In genomic region chr7:76597288-76597687, GRCh38 we compare ENCODE assay signal across 11 cellular contexts. TPM values are rescaled to one million over a fixed set of nuclear protein-coding genes. Genes with fewer than 3 reads are reported as not detected.
DNase-seq lines count a peak whose midpoint lies in the region; ATAC-seq, FAIRE-seq and TF ChIP-seq lines count a peak whose summit lies in the region.
"Not testable (repeated sequence)": the region's sequence is repeated elsewhere in the genome, so short reads cannot be mapped to it uniquely, and the experiment has no call there.
"Had no signal": no experiment of that assay in that cellular context is flagged by ENCODE, and none has a peak within 500 bp of the region (broad histone marks: within the 10 kb centered on the region; RNA-seq: fewer than 3 reads in every experiment).

No MANE protein-coding gene starts in this region.

- H3K9me3 Mint-ChIP-seq in T-helper 2 cell treated with Interferon-gamma antibody and Interleukin-4, amounts not matched to agents 5 μg/mL and 100 μg/mL, for 36 hours; activated CD8-positive, alpha-beta T cell treated with anti-CD3 and anti-CD28 coated beads, Interleukin-2, amount 10 ng/mL, durations not matched to agents 7 days and 5 days (ENCODE audit: insufficient read depth): not testable (repeated sequence)

- CTCF ChIA-PET in activated CD8-positive, alpha-beta T cell treated with anti-CD3 and anti-CD28 coated beads, Interleukin-2, amount 10 ng/mL, durations not matched to agents 7 days and 5 days (lab: Charles Lee); GM12878 (lab: Yijun Ruan, JAX): not testable (repeated sequence)

- not testable (repeated sequence) for DNase-seq in DND-41; T-helper 2 cell treated with Interferon-gamma antibody and Interleukin-4, amounts not matched to agents 5 μg/mL and 100 μg/mL, for 36 hours (ENCODE audit: low spot score); activated CD8-positive, alpha-beta T cell treated with anti-CD3 and anti-CD28 coated beads, Interleukin-2, amount 10 ng/mL, durations not matched to agents 7 days and 5 days; GM12878 (ENCODE audit: low read depth, low spot score)
- DNase-seq in NB4 (ENCODE audit: low read depth): peak; percentile 12

- TF ChIP-seq EP300 in GM12878 (IDR thresholded peaks at IDR 0.05; ENCODE audit: borderline replicate concordance in 1 of 2, control insufficient read depth in 1 of 2, low read depth in 2 of 2, low read length in 2 of 2): not testable (repeated sequence)

- H3K4me2 ChIP-seq in DND-41 (ENCODE audit: insufficient read depth, low read length); GM12878 (ENCODE audit: control insufficient read depth, insufficient read depth): not testable (repeated sequence)

- 42% methylated on average over 1 of the region's 1 CpG for WGBS in GM12878 (ENCODE audit: insufficient coverage, insufficient replicate concordance, low lambda C conversion rate, missing lambda C conversion rate)

- H3K36me3 ChIP-seq in DND-41 (ENCODE audit: insufficient read depth, low read length); GM12878 (ENCODE audit: control insufficient read depth in 2 of 2, insufficient read depth in 2 of 2, low read length in 1 of 2): not testable (repeated sequence)

- not testable (repeated sequence) for TF ChIP-seq POLR2A in NB4 (IDR thresholded peaks at IDR 0.05; ENCODE audit: extremely low read depth, insufficient read length); GM12878 (IDR thresholded peaks at IDR 0.05; ENCODE audit: low read depth, low read length)

- not testable (repeated sequence) for H3K4me1 ChIP-seq in DND-41 (ENCODE audit: insufficient read depth, low read length); GM12878 (ENCODE audit: control insufficient read depth, insufficient read depth, low read length)

- not testable (repeated sequence) for H2AFZ ChIP-seq in DND-41 (ENCODE audit: low read depth, low read length); GM12878 (ENCODE audit: control insufficient read depth, low read depth, low read length)

- H3K27ac ChIP-seq in DND-41 (ENCODE audit: low read length); GM12878 (ENCODE audit: control insufficient read depth, insufficient read depth): not testable (repeated sequence)

- not testable (repeated sequence) for H3K79me2 ChIP-seq in DND-41 (ENCODE audit: insufficient read depth, low read length); GM12878 (ENCODE audit: control insufficient read depth, insufficient read depth, low read length)

- peaks cover 42% of the 10 kb centered on the region for H3K4me1 Mint-ChIP-seq in T-helper 2 cell treated with Interferon-gamma antibody and Interleukin-4, amounts not matched to agents 5 μg/mL and 100 μg/mL, for 36 hours (ENCODE audit: low read depth)
- peaks cover 53% of the 10 kb centered on the region for H3K4me1 Mint-ChIP-seq in activated CD8-positive, alpha-beta T cell treated with anti-CD3 and anti-CD28 coated beads, Interleukin-2, amount 10 ng/mL, durations not matched to agents 7 days and 5 days (ENCODE audit: low read depth)

- not testable (repeated sequence) for H3K27ac Mint-ChIP-seq in T-helper 2 cell treated with Interferon-gamma antibody and Interleukin-4, amounts not matched to agents 5 μg/mL and 100 μg/mL, for 36 hours
- H3K27ac Mint-ChIP-seq in activated CD8-positive, alpha-beta T cell treated with anti-CD3 and anti-CD28 coated beads, Interleukin-2, amount 10 ng/mL, durations not matched to agents 7 days and 5 days: peak overlapping the region; percentile 72

- H3K27me3 Mint-ChIP-seq in T-helper 2 cell treated with Interferon-gamma antibody and Interleukin-4, amounts not matched to agents 5 μg/mL and 100 μg/mL, for 36 hours (ENCODE audit: low read depth); activated CD8-positive, alpha-beta T cell treated with anti-CD3 and anti-CD28 coated beads, Interleukin-2, amount 10 ng/mL, durations not matched to agents 7 days and 5 days (ENCODE audit: low read depth): not testable (repeated sequence)

- H3K9me3 ChIP-seq in DND-41 (ENCODE audit: insufficient read depth, low read length, severe bottlenecking); GM12878 (replicated peaks; ENCODE audit: control insufficient read depth, insufficient read depth, low read length): not testable (repeated sequence)

- SMC1A ChIA-PET in GM12878 (lab: Charles Lee; ENCODE audit: uncharacterized antibody, unreplicated experiment): not testable (repeated sequence)

- in situ Hi-C loops in GM12878 (cut with MboI): not testable (repeated sequence)

- not testable (repeated sequence) for H3K27me3 ChIP-seq in DND-41 (ENCODE audit: insufficient read depth, low read length, poor library complexity); GM12878 (replicated peaks in 1 of 2; ENCODE audit: control insufficient read depth in 2 of 2, insufficient read depth in 2 of 2, low read length in 1 of 2)

- not testable (repeated sequence) for H3K4me3 ChIP-seq in DND-41 (ENCODE audit: low read depth in 1 of 2, low read length in 2 of 2); NB4 (ENCODE audit: low read depth, low read length); GM12878

- not testable (repeated sequence) for FAIRE-seq in GM12878 (lab: Jason Lieb, UNC)

- H4K20me1 ChIP-seq in DND-41 (ENCODE audit: insufficient read depth, low read length); GM12878 (ENCODE audit: control insufficient read depth, insufficient read depth): not testable (repeated sequence)

- not testable (repeated sequence) for TF ChIP-seq RAD21 in GM12878 (IDR thresholded peaks at IDR 0.05; ENCODE audit: insufficient read depth, low read depth, low read length)

- BruUV-seq in GM12878 (replicated peaks; lab: Mats Ljungman, UMichigan): not testable (repeated sequence)

- H3K9ac ChIP-seq in DND-41 (ENCODE audit: low read depth, low read length); GM12878 (ENCODE audit: control insufficient read depth, insufficient read depth, low read length): not testable (repeated sequence)

- RAD21 ChIA-PET in GM12878 (lab: Charles Lee; ENCODE audit: unreplicated experiment): not testable (repeated sequence)

- 0 out of 3 replicates have a peak, but pooled peaks have one; percentile 23 for ATAC-seq in DND-41 (ENCODE audit: insufficient read depth, low read depth)
- ATAC-seq in GM18868 (IDR thresholded peaks at IDR 0.05; ENCODE audit: unreplicated experiment): peak; percentile 52
- ATAC-seq in HG02642 (IDR thresholded peaks at IDR 0.05; ENCODE audit: poor library complexity, unreplicated experiment): peak; percentile 56
- peak; percentile 20 for ATAC-seq in activated CD8-positive, alpha-beta T cell treated with anti-CD3 and anti-CD28 coated beads, Interleukin-2, amount 10 ng/mL, durations not matched to agents 7 days and 5 days
- peak; percentile 63 for ATAC-seq in GM12878

- TF ChIP-seq CTCF in DND-41 (IDR thresholded peaks at IDR 0.05; ENCODE audit: borderline replicate concordance, extremely low read depth, low read length, poor library complexity, severe bottlenecking); NB4 (IDR thresholded peaks at IDR 0.05; ENCODE audit: low read depth, low read length); GM12878 (IDR thresholded peaks at IDR 0.05 in 2 of 3, conservative IDR thresholded peaks at IDR 0.05 in 1 of 3; ENCODE audit: control insufficient read depth in 2 of 3, extremely low read depth in 1 of 3, insufficient read depth in 1 of 3, low read depth in 3 of 3, low read length in 3 of 3): not testable (repeated sequence)

- intact Hi-C loops in GM12878 (cut with micrococcal nuclease; ENCODE audit: unreplicated experiment): not testable (repeated sequence)

- H3K36me3 Mint-ChIP-seq in T-helper 2 cell treated with Interferon-gamma antibody and Interleukin-4, amounts not matched to agents 5 μg/mL and 100 μg/mL, for 36 hours (ENCODE audit: low read depth): peaks cover 18% of the 10 kb centered on the region
- peaks cover 20% of the 10 kb centered on the region for H3K36me3 Mint-ChIP-seq in activated CD8-positive, alpha-beta T cell treated with anti-CD3 and anti-CD28 coated beads, Interleukin-2, amount 10 ng/mL, durations not matched to agents 7 days and 5 days (ENCODE audit: low read depth)

- POLR2A ChIA-PET in activated CD8-positive, alpha-beta T cell treated with anti-CD3 and anti-CD28 coated beads, Interleukin-2, amount 10 ng/mL, durations not matched to agents 7 days and 5 days (lab: Charles Lee); GM12878 (lab: Charles Lee): not testable (repeated sequence)

- peak overlapping the region; percentile 51 for H3K4me3 Mint-ChIP-seq in T-helper 2 cell treated with Interferon-gamma antibody and Interleukin-4, amounts not matched to agents 5 μg/mL and 100 μg/mL, for 36 hours
- H3K4me3 Mint-ChIP-seq in activated CD8-positive, alpha-beta T cell treated with anti-CD3 and anti-CD28 coated beads, Interleukin-2, amount 10 ng/mL, durations not matched to agents 7 days and 5 days: peak overlapping the region; percentile 18

RNA-seq across cellular contexts. Expression of gene POMZP3, which starts 29.8 kb away (rescaled TPM):
- 10 to 100 TPM; 16.5 to 17.7 TPM for total RNA-seq in activated CD8-positive, alpha-beta T cell treated with anti-CD3 and anti-CD28 coated beads, Interleukin-2, amount 10 ng/mL, durations not matched to agents 7 days and 5 days
- 7.2 and 9.8 TPM in 2 replicates for total RNA-seq in GM12878 (2013; cell fraction: nucleolus; rRNA removed)
- total RNA-seq in GM12878 (2014; rRNA removed) (3.7 and 4.9 TPM in 2 replicates), GM12878 (2014; rRNA removed; fragmentation: Illumina TruSeq; extraction: Trizol) (2.2 and 2.8 TPM in 2 replicates), GM12878 (2021) (10.3 and 12.6 TPM in 2 replicates)
- 3.8 TPM for polyA plus RNA-seq in GM12878 (2011; ENCODE audit: low read depth)
- polyA plus RNA-seq in GM12878 (2011; rRNA removed) (2.0 and 4.4 TPM in 2 replicates), GM12878 (2014; fragmentation: Illumina TruSeq; extraction: Trizol) (4.8 and 5.8 TPM in 2 replicates), GM12878 (2014; fragmentation: Nextera tagmentation; extraction: Ambion mirVana) (1 to 10 TPM; 2.4 to 4.5 TPM), GM12878 (2014; rRNA removed) (6.1 and 6.9 TPM in 2 replicates), GM12878 (2016; fragmentation: Nextera tagmentation; extraction: Ambion mirVana) (10 to 100 TPM in 1 of 2 experiments, 1 to 10 TPM in 1; 8.3 to 10.2 TPM)
- 4.3 and 4.8 TPM in 2 replicates for polyA plus RNA-seq in GM12878 (2011; cell fraction: cytosol; rRNA removed)
- polyA plus RNA-seq in GM12878 (2011; cell fraction: nucleus; rRNA removed): 5.8 and 5.9 TPM in 2 replicates
- 5.8 and 7.4 TPM in 2 replicates for polyA plus RNA-seq in GM12878 (2012)
- 7.2 TPM in 2 replicates for polyA minus RNA-seq in GM12878 (2011; rRNA and poly(A)+ RNA removed)
- 3.7 and 5.9 TPM in 2 replicates for polyA minus RNA-seq in GM12878 (2011; cell fraction: cytosol; rRNA and poly(A)+ RNA removed)
- 7.0 and 14.6 TPM in 2 replicates for polyA minus RNA-seq in GM12878 (2011; cell fraction: nucleus; rRNA and poly(A)+ RNA removed)

RNA-seq across cellular contexts. Expression of gene SPDYE16, which starts 54.2 kb away (rescaled TPM):
- total RNA-seq in activated CD8-positive, alpha-beta T cell treated with anti-CD3 and anti-CD28 coated beads, Interleukin-2, amount 10 ng/mL, durations not matched to agents 7 days and 5 days: under 1 TPM; 0.16 to 0.18 TPM
- 0.17 TPM in 1 of 2 replicates, not detected in the other for total RNA-seq in GM12878 (2013; cell fraction: nucleolus; rRNA removed)
- total RNA-seq in GM12878 (2014; rRNA removed) (not detected in 2 replicates), GM12878 (2014; rRNA removed; fragmentation: Illumina TruSeq; extraction: Trizol) (0.18 and 0.22 TPM in 2 replicates), GM12878 (2021) (0.26 TPM in 1 of 2 replicates, not detected in the other)
- not detected for polyA plus RNA-seq in GM12878 (2011; ENCODE audit: low read depth)
- polyA plus RNA-seq in GM12878 (2011; rRNA removed) (0.05 and 0.10 TPM in 2 replicates), GM12878 (2014; fragmentation: Illumina TruSeq; extraction: Trizol) (0.07 TPM in 1 of 2 replicates, not detected in the other), GM12878 (2014; fragmentation: Nextera tagmentation; extraction: Ambion mirVana) (under 1 TPM; 0.04 to 0.05 TPM), GM12878 (2014; rRNA removed) (0.03 and 0.04 TPM in 2 replicates), GM12878 (2016; fragmentation: Nextera tagmentation; extraction: Ambion mirVana) (under 1 TPM; 0.67 to 0.92 TPM)
- polyA plus RNA-seq in GM12878 (2011; cell fraction: cytosol; rRNA removed): 0.09 TPM in 1 of 2 replicates, not detected in the other
- polyA plus RNA-seq in GM12878 (2011; cell fraction: nucleus; rRNA removed): 0.06 and 0.61 TPM in 2 replicates
- 0.38 and 0.60 TPM in 2 replicates for polyA plus RNA-seq in GM12878 (2012)
- 0.10 and 0.15 TPM in 2 replicates for polyA minus RNA-seq in GM12878 (2011; rRNA and poly(A)+ RNA removed)
- not detected in 2 replicates for polyA minus RNA-seq in GM12878 (2011; cell fraction: cytosol; rRNA and poly(A)+ RNA removed)
- 0.12 TPM in 1 of 2 replicates, not detected in the other for polyA minus RNA-seq in GM12878 (2011; cell fraction: nucleus; rRNA and poly(A)+ RNA removed)
- total RNA-seq: GM23338, H9, IMR-90 had no signal
- polyA plus RNA-seq: A549, IMR-90 had no signal
